In the genomic region with DNA sequence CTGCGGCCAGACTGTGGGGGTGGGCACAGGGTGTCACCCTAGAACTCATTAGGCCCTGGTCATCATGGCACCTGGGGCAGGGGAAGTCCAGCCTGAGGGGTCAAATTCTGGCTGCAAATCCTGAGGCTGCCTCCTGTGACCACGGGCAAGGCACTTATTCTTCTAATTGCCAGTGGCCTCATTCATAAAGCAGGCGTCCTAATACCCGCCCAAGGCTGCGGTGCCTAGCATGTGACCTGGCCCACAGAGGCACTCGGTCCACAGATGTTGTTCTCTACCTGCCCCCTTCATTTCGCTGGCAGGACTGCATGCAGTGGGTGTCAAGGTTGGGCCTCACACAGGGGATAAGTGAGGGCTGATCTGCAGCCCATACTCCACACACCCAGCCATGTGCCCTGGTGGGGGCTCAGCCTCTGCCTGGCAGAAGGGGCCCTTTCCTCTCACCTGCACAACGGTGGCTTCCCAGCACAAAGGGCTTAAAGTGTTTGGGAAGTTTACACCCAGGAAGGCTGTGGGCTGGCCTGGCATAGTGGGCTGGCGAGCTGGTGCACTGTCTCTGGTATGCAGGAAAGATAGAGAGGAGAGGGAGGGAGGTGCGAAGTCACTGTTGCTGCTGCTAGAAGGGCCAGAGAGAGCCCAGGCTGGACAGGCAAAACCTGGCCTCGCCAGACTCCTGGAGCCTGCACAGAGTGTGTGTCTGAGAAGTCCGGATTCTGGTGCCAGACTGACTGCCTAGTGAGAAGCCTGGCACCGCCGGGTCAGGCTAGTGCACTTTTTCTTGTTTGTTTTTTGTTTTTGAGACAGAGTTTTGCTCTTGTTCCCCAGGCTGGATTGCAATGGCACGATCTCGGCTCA, we compare ENCODE assay signal across 1 cellular context.
A peak's percentile ranks its signal among the peaks of the same experiment; 100 is the strongest.
TF ChIP-seq lines count a peak whose summit lies in the region.

No MANE protein-coding gene starts in this region.

TF ChIP-seq in HepG2, 621 proteins besides CTCF, POLR2A, EP300 and RAD21 (continued from another document and continues in another):
- TF ChIP-seq, protein P1, sequence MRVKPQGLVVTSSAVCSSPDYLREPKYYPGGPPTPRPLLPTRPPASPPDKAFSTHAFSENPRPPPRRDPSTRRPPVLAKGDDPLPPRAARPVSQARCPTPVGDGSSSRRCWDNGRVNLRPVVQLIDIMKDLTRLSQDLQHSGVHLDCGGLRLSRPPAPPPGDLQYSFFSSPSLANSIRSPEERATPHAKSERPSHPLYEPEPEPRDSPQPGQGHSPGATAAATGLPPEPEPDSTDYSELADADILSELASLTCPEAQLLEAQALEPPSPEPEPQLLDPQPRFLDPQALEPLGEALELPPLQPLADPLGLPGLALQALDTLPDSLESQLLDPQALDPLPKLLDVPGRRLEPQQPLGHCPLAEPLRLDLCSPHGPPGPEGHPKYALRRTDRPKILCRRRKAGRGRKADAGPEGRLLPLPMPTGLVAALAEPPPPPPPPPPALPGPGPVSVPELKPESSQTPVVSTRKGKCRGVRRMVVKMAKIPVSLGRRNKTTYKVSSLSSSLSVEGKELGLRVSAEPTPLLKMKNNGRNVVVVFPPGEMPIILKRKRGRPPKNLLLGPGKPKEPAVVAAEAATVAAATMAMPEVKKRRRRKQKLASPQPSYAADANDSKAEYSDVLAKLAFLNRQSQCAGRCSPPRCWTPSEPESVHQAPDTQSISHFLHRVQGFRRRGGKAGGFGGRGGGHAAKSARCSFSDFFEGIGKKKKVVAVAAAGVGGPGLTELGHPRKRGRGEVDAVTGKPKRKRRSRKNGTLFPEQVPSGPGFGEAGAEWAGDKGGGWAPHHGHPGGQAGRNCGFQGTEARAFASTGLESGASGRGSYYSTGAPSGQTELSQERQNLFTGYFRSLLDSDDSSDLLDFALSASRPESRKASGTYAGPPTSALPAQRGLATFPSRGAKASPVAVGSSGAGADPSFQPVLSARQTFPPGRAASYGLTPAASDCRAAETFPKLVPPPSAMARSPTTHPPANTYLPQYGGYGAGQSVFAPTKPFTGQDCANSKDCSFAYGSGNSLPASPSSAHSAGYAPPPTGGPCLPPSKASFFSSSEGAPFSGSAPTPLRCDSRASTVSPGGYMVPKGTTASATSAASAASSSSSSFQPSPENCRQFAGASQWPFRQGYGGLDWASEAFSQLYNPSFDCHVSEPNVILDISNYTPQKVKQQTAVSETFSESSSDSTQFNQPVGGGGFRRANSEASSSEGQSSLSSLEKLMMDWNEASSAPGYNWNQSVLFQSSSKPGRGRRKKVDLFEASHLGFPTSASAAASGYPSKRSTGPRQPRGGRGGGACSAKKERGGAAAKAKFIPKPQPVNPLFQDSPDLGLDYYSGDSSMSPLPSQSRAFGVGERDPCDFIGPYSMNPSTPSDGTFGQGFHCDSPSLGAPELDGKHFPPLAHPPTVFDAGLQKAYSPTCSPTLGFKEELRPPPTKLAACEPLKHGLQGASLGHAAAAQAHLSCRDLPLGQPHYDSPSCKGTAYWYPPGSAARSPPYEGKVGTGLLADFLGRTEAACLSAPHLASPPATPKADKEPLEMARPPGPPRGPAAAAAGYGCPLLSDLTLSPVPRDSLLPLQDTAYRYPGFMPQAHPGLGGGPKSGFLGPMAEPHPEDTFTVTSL (CRISPR knock-in tag; IDR thresholded peaks at IDR 0.05; ENCODE audit: borderline replicate concordance) = 0 out of 2 replicates have a peak, but pooled peaks have one; percentile 5
- TF ChIP-seq, protein P2, sequence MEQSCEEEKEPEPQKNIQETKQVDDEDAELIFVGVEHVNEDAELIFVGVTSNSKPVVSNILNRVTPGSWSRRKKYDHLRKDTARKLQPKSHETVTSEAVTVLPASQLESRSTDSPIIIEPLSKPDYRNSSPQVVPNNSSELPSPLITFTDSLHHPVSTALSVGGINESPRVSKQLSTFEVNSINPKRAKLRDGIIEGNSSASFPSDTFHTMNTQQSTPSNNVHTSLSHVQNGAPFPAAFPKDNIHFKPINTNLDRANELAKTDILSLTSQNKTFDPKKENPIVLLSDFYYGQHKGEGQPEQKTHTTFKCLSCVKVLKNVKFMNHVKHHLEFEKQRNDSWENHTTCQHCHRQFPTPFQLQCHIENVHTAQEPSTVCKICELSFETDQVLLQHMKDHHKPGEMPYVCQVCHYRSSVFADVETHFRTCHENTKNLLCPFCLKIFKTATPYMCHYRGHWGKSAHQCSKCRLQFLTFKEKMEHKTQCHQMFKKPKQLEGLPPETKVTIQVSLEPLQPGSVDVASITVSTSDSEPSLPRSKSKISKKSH (CRISPR knock-in tag; IDR thresholded peaks at IDR 0.05; ENCODE audit: borderline replicate concordance) = 0 out of 2 replicates have a peak, but pooled peaks have one; percentile 41
- TF ChIP-seq NR2C2 (CRISPR knock-in tag; IDR thresholded peaks at IDR 0.05; ENCODE audit: borderline replicate concordance) (no peak), ZC3H4 (CRISPR knock-in tag; IDR thresholded peaks at IDR 0.05; ENCODE audit: borderline replicate concordance) (peak; percentile 56; the same call in 1 of the 2 replicates), MIER2 (CRISPR knock-in tag; IDR thresholded peaks at IDR 0.05) (no peak), PAF1 (CRISPR knock-in tag; IDR thresholded peaks at IDR 0.05) (peak; percentile 73), AGO2 (optimal IDR thresholded peaks at IDR 0.05; ENCODE audit: low read depth, low read length) (peak; percentile 88), HMGA1 (CRISPR knock-in tag; conservative IDR thresholded peaks at IDR 0.05) (no peak), ZMAT3 (CRISPR knock-in tag; conservative IDR thresholded peaks at IDR 0.05) (0 out of 2 replicates have a peak, but pooled peaks have one; percentile 20), HDAC6 (IDR thresholded peaks at IDR 0.05; ENCODE audit: low read depth, low read length) (no peak), YEATS4 (CRISPR knock-in tag; IDR thresholded peaks at IDR 0.05; ENCODE audit: borderline replicate concordance) (0 out of 2 replicates have a peak, but pooled peaks have one; percentile 14), NONO (IDR thresholded peaks at IDR 0.05) (no peak), NONO (CRISPR knock-in tag; conservative IDR thresholded peaks at IDR 0.05) (peak; percentile 47; the same call in 1 of the 2 replicates), PHF20 (CRISPR knock-in tag; IDR thresholded peaks at IDR 0.05) (no peak)
- TF ChIP-seq, protein P3, sequence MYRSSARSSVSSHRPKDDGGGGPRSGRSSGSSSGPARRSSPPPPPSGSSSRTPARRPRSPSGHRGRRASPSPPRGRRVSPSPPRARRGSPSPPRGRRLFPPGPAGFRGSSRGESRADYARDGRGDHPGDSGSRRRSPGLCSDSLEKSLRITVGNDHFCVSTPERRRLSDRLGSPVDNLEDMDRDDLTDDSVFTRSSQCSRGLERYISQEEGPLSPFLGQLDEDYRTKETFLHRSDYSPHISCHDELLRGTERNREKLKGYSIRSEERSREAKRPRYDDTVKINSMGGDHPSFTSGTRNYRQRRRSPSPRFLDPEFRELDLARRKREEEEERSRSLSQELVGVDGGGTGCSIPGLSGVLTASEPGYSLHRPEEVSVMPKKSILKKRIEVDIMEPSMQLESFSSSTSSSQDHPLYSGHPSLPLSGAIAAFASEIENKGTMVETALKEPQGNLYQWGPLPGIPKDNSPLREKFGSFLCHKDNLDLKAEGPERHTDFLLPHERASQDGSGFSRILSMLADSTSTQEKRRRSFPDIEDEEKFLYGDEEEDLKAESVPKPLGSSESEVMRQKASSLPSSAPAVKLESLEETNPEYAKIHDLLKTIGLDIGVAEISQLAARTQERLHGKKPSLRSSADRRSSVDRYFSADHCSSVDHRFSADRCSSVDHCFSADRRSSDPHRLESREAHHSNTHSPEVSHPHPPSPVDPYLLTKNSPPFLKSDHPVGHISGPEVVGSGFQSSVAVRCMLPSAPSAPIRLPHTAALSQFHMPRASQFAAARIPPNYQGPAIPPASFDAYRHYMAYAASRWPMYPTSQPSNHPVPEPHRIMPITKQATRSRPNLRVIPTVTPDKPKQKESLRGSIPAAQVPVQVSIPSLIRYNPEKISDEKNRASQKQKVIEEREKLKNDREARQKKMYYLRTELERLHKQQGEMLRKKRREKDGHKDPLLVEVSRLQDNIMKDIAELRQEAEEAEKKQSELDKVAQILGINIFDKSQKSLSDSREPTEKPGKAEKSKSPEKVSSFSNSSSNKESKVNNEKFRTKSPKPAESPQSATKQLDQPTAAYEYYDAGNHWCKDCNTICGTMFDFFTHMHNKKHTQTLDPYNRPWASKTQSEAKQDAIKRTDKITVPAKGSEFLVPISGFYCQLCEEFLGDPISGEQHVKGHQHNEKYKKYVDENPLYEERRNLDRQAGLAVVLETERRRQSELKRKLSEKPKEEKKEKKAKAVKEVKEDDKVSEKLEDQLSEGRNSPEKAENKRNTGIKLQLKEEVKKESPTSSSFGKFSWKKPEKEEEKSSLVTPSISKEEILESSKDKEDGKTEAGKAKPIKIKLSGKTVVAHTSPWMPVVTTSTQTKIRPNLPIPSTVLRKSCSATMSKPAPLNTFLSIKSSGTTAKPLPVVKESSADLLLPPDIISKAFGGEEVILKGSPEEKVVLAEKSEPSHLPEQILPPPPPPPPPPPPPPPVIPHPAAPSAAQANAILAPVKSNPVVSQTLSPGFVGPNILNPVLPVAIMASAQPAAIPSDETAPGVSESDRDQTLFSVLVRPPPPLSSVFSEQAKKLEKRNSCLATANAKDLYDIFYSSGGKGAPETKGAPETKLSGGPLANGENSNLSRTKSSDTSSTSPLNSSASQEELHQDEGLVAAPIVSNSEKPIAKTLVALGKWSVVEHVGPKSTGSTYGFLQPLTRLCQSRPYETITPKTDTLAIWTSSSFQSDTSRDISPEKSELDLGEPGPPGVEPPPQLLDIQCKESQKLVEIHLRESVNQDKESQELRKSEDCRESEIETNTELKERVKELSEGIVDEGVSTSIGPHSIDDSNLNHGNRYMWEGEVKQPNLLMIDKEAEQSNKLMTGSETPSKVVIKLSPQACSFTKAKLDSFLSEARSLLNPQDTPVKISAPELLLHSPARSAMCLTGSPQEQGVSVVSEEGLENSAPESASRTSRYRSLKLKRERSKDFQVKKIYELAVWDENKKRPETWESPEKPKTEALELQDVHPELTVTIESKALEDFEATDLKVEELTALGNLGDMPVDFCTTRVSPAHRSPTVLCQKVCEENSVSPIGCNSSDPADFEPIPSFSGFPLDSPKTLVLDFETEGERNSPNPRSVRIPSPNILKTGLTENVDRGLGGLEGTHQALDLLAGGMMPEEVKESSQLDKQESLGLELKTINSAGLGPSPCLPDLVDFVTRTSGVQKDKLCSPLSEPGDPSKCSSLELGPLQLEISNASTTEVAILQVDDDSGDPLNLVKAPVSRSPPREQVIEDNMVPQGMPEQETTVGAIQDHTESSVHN (CRISPR knock-in tag; IDR thresholded peaks at IDR 0.05) = peak; percentile 78; the same call in 1 of the 2 replicates
- TF ChIP-seq, protein P4, sequence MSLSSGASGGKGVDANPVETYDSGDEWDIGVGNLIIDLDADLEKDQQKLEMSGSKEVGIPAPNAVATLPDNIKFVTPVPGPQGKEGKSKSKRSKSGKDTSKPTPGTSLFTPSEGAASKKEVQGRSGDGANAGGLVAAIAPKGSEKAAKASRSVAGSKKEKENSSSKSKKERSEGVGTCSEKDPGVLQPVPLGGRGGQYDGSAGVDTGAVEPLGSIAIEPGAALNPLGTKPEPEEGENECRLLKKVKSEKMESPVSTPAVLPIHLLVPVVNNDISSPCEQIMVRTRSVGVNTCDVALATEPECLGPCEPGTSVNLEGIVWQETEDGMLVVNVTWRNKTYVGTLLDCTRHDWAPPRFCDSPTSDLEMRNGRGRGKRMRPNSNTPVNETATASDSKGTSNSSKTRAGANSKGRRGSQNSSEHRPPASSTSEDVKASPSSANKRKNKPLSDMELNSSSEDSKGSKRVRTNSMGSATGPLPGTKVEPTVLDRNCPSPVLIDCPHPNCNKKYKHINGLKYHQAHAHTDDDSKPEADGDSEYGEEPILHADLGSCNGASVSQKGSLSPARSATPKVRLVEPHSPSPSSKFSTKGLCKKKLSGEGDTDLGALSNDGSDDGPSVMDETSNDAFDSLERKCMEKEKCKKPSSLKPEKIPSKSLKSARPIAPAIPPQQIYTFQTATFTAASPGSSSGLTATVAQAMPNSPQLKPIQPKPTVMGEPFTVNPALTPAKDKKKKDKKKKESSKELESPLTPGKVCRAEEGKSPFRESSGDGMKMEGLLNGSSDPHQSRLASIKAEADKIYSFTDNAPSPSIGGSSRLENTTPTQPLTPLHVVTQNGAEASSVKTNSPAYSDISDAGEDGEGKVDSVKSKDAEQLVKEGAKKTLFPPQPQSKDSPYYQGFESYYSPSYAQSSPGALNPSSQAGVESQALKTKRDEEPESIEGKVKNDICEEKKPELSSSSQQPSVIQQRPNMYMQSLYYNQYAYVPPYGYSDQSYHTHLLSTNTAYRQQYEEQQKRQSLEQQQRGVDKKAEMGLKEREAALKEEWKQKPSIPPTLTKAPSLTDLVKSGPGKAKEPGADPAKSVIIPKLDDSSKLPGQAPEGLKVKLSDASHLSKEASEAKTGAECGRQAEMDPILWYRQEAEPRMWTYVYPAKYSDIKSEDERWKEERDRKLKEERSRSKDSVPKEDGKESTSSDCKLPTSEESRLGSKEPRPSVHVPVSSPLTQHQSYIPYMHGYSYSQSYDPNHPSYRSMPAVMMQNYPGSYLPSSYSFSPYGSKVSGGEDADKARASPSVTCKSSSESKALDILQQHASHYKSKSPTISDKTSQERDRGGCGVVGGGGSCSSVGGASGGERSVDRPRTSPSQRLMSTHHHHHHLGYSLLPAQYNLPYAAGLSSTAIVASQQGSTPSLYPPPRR (CRISPR knock-in tag; IDR thresholded peaks at IDR 0.05; ENCODE audit: borderline replicate concordance) = 0 out of 2 replicates have a peak, but pooled peaks have one; percentile 27
- TF ChIP-seq, protein P5, sequence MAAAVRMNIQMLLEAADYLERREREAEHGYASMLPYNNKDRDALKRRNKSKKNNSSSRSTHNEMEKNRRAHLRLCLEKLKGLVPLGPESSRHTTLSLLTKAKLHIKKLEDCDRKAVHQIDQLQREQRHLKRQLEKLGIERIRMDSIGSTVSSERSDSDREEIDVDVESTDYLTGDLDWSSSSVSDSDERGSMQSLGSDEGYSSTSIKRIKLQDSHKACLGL (CRISPR knock-in tag; IDR thresholded peaks at IDR 0.05) = peak; percentile 44; the same call in 1 of the 2 replicates
- TF ChIP-seq, protein P6, sequence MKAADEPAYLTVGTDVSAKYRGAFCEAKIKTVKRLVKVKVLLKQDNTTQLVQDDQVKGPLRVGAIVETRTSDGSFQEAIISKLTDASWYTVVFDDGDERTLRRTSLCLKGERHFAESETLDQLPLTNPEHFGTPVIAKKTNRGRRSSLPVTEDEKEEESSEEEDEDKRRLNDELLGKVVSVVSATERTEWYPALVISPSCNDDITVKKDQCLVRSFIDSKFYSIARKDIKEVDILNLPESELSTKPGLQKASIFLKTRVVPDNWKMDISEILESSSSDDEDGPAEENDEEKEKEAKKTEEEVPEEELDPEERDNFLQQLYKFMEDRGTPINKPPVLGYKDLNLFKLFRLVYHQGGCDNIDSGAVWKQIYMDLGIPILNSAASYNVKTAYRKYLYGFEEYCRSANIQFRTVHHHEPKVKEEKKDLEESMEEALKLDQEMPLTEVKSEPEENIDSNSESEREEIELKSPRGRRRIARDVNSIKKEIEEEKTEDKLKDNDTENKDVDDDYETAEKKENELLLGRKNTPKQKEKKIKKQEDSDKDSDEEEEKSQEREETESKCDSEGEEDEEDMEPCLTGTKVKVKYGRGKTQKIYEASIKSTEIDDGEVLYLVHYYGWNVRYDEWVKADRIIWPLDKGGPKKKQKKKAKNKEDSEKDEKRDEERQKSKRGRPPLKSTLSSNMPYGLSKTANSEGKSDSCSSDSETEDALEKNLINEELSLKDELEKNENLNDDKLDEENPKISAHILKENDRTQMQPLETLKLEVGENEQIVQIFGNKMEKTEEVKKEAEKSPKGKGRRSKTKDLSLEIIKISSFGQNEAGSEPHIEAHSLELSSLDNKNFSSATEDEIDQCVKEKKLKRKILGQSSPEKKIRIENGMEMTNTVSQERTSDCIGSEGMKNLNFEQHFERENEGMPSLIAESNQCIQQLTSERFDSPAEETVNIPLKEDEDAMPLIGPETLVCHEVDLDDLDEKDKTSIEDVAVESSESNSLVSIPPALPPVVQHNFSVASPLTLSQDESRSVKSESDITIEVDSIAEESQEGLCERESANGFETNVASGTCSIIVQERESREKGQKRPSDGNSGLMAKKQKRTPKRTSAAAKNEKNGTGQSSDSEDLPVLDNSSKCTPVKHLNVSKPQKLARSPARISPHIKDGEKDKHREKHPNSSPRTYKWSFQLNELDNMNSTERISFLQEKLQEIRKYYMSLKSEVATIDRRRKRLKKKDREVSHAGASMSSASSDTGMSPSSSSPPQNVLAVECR (CRISPR knock-in tag; IDR thresholded peaks at IDR 0.05; ENCODE audit: borderline replicate concordance) = 0 out of 2 replicates have a peak, but pooled peaks have one; percentile 4
